In genomic region chr15:57251308-57251707, GRCh38 we compare ENCODE assay signal across 20 cellular contexts.
A peak's percentile ranks its signal among the peaks of the same experiment; 100 is the strongest.
DNase-seq lines count a peak whose midpoint lies in the region; ATAC-seq and TF ChIP-seq lines count a peak whose summit lies in the region.
"Had no signal": no experiment of that assay in that cellular context is flagged by ENCODE, and none has a peak within 500 bp of the region (broad histone marks: within the 10 kb centered on the region; RNA-seq: fewer than 3 reads in every experiment).

No MANE protein-coding gene starts in this region.

- ATAC-seq in WTC11, result peak; percentile 69
- no peak for ATAC-seq in GM18498 (IDR thresholded peaks at IDR 0.05; ENCODE audit: unreplicated experiment)
- ATAC-seq: lower lobe of right lung; stimulated activated naive CD8-positive, alpha-beta T cell treated with anti-CD3 and anti-CD28 coated beads, Interleukin-15, Interleukin-2, amounts not matched to agents 100 U/mL and 50 U/mL, for 24 hours had no signal

- H3K9me3 ChIP-seq in skeletal muscle satellite cell (replicated peaks; ENCODE audit: low read length), result no peaks in the 10 kb centered on the region
- H3K9me3 ChIP-seq: lower lobe of right lung had no signal

- H3K27me3 ChIP-seq in skeletal muscle satellite cell (ENCODE audit: control insufficient read depth, insufficient read depth, low read length), result no peaks in the 10 kb centered on the region

- H3K4me2 ChIP-seq in skeletal muscle satellite cell (ENCODE audit: low read length), result peak overlapping the region; percentile 59

- H3K27ac Mint-ChIP-seq in WTC11, result peak overlapping the region; percentile 84

- peaks cover 26% of the 10 kb centered on the region for H3K36me3 ChIP-seq in skeletal muscle satellite cell (ENCODE audit: insufficient read depth, low read length)

- DNase-seq in DMS53 (lab: John Stamatoyannopoulos, UW) (peak; percentile 32), DMS53 treated with DMSO at 0.1 percent for 48 hours (lab: John Stamatoyannopoulos, UW; ENCODE audit: unreplicated experiment) (no peak), WTC11 (ENCODE audit: low spot score) (no peak), foreskin fibroblast (peak; percentile 4 to 12), T-helper 2 cell (no peak), epidermal melanocyte (ENCODE audit: insufficient read length, low spot score) (no peak)
- DNase-seq: activated CD8-positive, alpha-beta memory T cell treated with anti-CD3 and anti-CD28 coated beads, Interleukin-2, amount 50 U/mL, for 48 hours; activated gamma-delta T cell treated with Interleukin-2 at 50 U/mL for 16 hours; DMS153; GOT3; immature natural killer cell; lower lobe of right lung; naive B cell; NCI-H187; NCI-H510A treated with DMSO at 0.1 percent for 48 hours; SHP77 treated with DMSO at 0.1 percent for 48 hours; stimulated activated naive CD8-positive, alpha-beta T cell treated with anti-CD3 and anti-CD28 coated beads, Interleukin-15, Interleukin-2, amounts not matched to agents 100 U/mL and 50 U/mL, for 24 hours had no signal

- no peaks in the 10 kb centered on the region for H3K27me3 Mint-ChIP-seq in WTC11 (ENCODE audit: low read depth)
- H3K27me3 Mint-ChIP-seq: naive B cell had no signal

- no peak overlapping the region for H3K4me3 ChIP-seq in foreskin fibroblast (ENCODE audit: low read depth in 1 of 2, low read length in 2 of 2)
- H3K4me3 ChIP-seq in skeletal muscle satellite cell (ENCODE audit: low read length), result no peak overlapping the region
- H3K4me3 ChIP-seq: lower lobe of right lung had no signal

- H3K9ac ChIP-seq in skeletal muscle satellite cell (ENCODE audit: low read depth, low read length), result peak overlapping the region; percentile 38

- POLR2A ChIA-PET in WTC11 (lab: Charles Lee), result no interaction called here

- H3K4me3 Mint-ChIP-seq in WTC11, result no peak overlapping the region
- H3K4me3 Mint-ChIP-seq: CD14-positive monocyte, immature natural killer cell, naive B cell had no signal

- H3K4me1 ChIP-seq in skeletal muscle satellite cell (ENCODE audit: control insufficient read depth, insufficient read depth, low read length), result peaks cover 33% of the 10 kb centered on the region
- H3K4me1 ChIP-seq: lower lobe of right lung had no signal

- CTCF ChIA-PET in WTC11 (lab: Charles Lee), result interaction anchor here (0.6 to 1.2 kb wide), 3 partner anchors 8 to 60 kb away, joined by 3 to 5 read pairs (median 4); no protein-coding TSS in a partner anchor

- peaks cover 29% of the 10 kb centered on the region for H3K36me3 Mint-ChIP-seq in WTC11

- TF ChIP-seq CTCF in WTC11 (IDR thresholded peaks at IDR 0.05) (no peak), foreskin fibroblast (IDR thresholded peaks at IDR 0.05; ENCODE audit: low read depth, low read length) (no peak)

- H3K4me1 Mint-ChIP-seq in WTC11, result peaks cover 44% of the 10 kb centered on the region
- H3K4me1 Mint-ChIP-seq: immature natural killer cell had no signal

- H3K9me3 Mint-ChIP-seq in WTC11, result peaks cover 7% of the 10 kb centered on the region
- H3K9me3 Mint-ChIP-seq: immature natural killer cell, naive B cell had no signal

TF ChIP-seq in WTC11, 78 proteins besides CTCF, POLR2A, EP300 and RAD21 (continues in another document):
- TF ChIP-seq PRRX2 (CRISPR knock-in tag; IDR thresholded peaks at IDR 0.05) (no peak), ETV6 (CRISPR knock-in tag; IDR thresholded peaks at IDR 0.05) (no peak), TEAD1 (CRISPR knock-in tag; IDR thresholded peaks at IDR 0.05) (no peak), JAZF1 (CRISPR knock-in tag; IDR thresholded peaks at IDR 0.05) (no peak), IRF2 (CRISPR knock-in tag; IDR thresholded peaks at IDR 0.05; ENCODE audit: borderline replicate concordance, low read depth) (no peak), FOXK1 (CRISPR knock-in tag; IDR thresholded peaks at IDR 0.05) (no peak), STAT6 (CRISPR knock-in tag; conservative IDR thresholded peaks at IDR 0.05; ENCODE audit: low read depth) (no peak), NFYB (CRISPR knock-in tag; conservative IDR thresholded peaks at IDR 0.05; ENCODE audit: low read depth) (no peak), SP1 (CRISPR knock-in tag; conservative IDR thresholded peaks at IDR 0.05) (no peak), MLX (CRISPR knock-in tag; IDR thresholded peaks at IDR 0.05) (no peak), ZNF121 (CRISPR knock-in tag; IDR thresholded peaks at IDR 0.05) (no peak), NR2C2 (CRISPR knock-in tag; IDR thresholded peaks at IDR 0.05) (no peak), ZNF671 (CRISPR knock-in tag; IDR thresholded peaks at IDR 0.05) (no peak), ZBTB43 (CRISPR knock-in tag; IDR thresholded peaks at IDR 0.05) (no peak), ZNF425 (CRISPR knock-in tag; conservative IDR thresholded peaks at IDR 0.05) (no peak), ZSCAN18 (CRISPR knock-in tag; IDR thresholded peaks at IDR 0.05) (no peak), E2F1 (CRISPR knock-in tag; IDR thresholded peaks at IDR 0.05) (no peak)

Comparison
In these comparisons a context has a peak if more than half of its experiments do, and no peak if none do; other contexts are left out.
1. DNase-seq: peak in DMS53 (single experiment) and foreskin fibroblast (2 of 2); none in DMS53 treated with DMSO at 0.1 percent for 48 hours (single experiment), WTC11 (single experiment), T-helper 2 cell (0 of 5) and epidermal melanocyte (single experiment).